Comparison of ENCODE assay signal across 8 cellular contexts in the genomic region with DNA sequence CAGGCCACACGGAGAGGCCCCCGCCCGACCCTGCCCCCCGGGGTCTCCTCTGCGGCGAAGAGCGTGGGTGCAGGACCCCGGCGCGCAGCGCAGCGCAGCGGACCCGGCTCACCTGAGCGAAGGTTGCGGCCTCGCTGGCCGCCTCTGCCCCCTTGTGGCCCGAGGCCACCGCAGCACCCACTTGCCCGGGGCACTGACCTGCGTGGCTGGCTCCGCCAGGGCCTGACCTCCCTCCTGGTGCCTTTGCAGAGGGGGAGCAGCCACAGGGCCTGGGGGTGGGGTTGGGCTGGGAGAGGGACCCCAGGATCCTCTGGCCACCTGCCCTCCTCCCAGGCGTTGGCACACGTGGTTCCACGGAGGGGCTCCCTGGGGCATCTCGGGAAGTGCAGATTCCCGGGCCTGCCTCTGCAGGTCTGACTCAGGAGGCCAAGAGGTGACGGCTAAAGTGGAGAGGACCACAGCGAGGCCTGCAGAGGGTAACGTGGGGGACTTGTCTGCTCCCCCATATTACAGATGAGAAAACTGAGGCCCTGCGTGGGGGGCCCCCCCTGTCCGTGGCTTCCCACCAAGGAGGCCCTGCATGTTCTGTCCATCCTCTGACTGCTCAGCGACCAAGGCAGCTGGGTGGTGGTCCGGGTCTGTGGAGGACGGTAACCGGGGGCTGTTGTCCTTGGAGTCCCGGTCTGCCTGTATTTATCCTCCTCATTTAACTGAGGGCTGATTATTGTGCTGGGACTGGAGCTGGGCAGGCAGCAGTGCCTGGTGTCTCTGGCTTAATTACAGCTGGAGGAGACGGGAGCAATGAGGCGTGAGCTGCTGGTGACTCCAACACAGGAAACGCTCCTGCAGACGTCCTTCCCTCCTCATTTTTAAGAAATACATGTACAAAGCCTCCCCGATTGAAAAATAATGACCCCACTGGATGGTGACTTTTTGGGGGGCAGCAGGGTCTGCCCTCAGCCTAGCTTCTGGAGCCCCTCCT.
DNase-seq lines count a peak whose midpoint lies in the region; ATAC-seq and TF ChIP-seq lines count a peak whose summit lies in the region.

No MANE protein-coding gene starts in this region.

- H3K27me3 Mint-ChIP-seq in CD8-positive, alpha-beta T cell (ENCODE audit: low read depth), result peaks cover 27% of the 10 kb centered on the region
- peaks cover 39% of the 10 kb centered on the region for H3K27me3 Mint-ChIP-seq in T-helper 17 cell
- peaks cover 33% of the 10 kb centered on the region for H3K27me3 Mint-ChIP-seq in type B pancreatic cell

- H3K9me3 Mint-ChIP-seq in CD8-positive, alpha-beta T cell, result no peaks in the 10 kb centered on the region
- H3K9me3 Mint-ChIP-seq in type B pancreatic cell, result no peaks in the 10 kb centered on the region

- peaks cover 8% of the 10 kb centered on the region for H3K27me3 ChIP-seq in CD8-positive, alpha-beta T cell (ENCODE audit: insufficient read depth, low read length)
- H3K27me3 ChIP-seq in lower lobe of right lung (ENCODE audit: low read depth), result peaks cover 25% of the 10 kb centered on the region

- H3K4me1 Mint-ChIP-seq in CD8-positive, alpha-beta T cell (ENCODE audit: low read depth), result peaks cover 3% of the 10 kb centered on the region
- H3K4me1 Mint-ChIP-seq in T-helper 17 cell (peaks cover 5% of the 10 kb centered on the region), type B pancreatic cell (ENCODE audit: unreplicated experiment) (peaks cover 5% of the 10 kb centered on the region)

- POLR2A ChIA-PET in CD8-positive, alpha-beta T cell (lab: Charles Lee), result no interaction called here

- no peaks in the 10 kb centered on the region for H3K36me3 Mint-ChIP-seq in CD8-positive, alpha-beta T cell
- H3K36me3 Mint-ChIP-seq in T-helper 17 cell (ENCODE audit: low read depth), result no peaks in the 10 kb centered on the region
- no peaks in the 10 kb centered on the region for H3K36me3 Mint-ChIP-seq in type B pancreatic cell

- intact Hi-C loops in CD8-positive, alpha-beta T cell (cut with DNase I, micrococcal nuclease), result loop anchor here (1.0 to 2.0 kb wide), 3 partner anchors 214 to 974 kb away; no protein-coding TSS in a partner anchor
- intact Hi-C loops in lower lobe of right lung (cut with DNase I), result no loop called here

- no peak overlapping the region for H3K27ac Mint-ChIP-seq in CD8-positive, alpha-beta T cell
- no peak overlapping the region for H3K27ac Mint-ChIP-seq in T-helper 17 cell
- no peak overlapping the region for H3K27ac Mint-ChIP-seq in type B pancreatic cell

- CTCF ChIA-PET in CD8-positive, alpha-beta T cell (lab: Charles Lee), result interaction anchor here (0.6 to 8.7 kb wide), 11 partner anchors 10 to 982 kb away, joined by 3 to 100 read pairs (median 4); no protein-coding TSS in a partner anchor

- H3K27ac ChIP-seq in CD8-positive, alpha-beta T cell (ENCODE audit: low read depth, low read length), result no peak overlapping the region
- no peak overlapping the region for H3K27ac ChIP-seq in lower lobe of right lung

- no peak overlapping the region for H3K4me3 ChIP-seq in CD8-positive, alpha-beta T cell (ENCODE audit: low read depth, low read length)
- H3K4me3 ChIP-seq in cardiac fibroblast (replicated peaks in 1 of 2; ENCODE audit: low read depth in 2 of 2, low read length in 2 of 2) (no peak overlapping the region), lower lobe of right lung (peak overlapping the region; percentile 28)

- H3K4me1 ChIP-seq in CD8-positive, alpha-beta T cell (ENCODE audit: insufficient read depth, low read length), result no peaks in the 10 kb centered on the region
- peaks cover 5% of the 10 kb centered on the region for H3K4me1 ChIP-seq in lower lobe of right lung

- peak; percentile 44 for TF ChIP-seq CTCF in CD8-positive, alpha-beta T cell (IDR thresholded peaks at IDR 0.05)
- TF ChIP-seq CTCF in cardiac fibroblast (IDR thresholded peaks at IDR 0.05; ENCODE audit: low read depth, low read length) (peak; percentile 55), lower lobe of right lung (IDR thresholded peaks at IDR 0.05) (peak; percentile 72), type B pancreatic cell (conservative IDR thresholded peaks at IDR 0.05) (peak; percentile 83)

- peak; percentile 65 for ATAC-seq in CD8-positive, alpha-beta T cell
- peak; percentile 61 for ATAC-seq in HG02981 (IDR thresholded peaks at IDR 0.05; ENCODE audit: unreplicated experiment)
- peak; percentile 74 for ATAC-seq in T-helper 17 cell
- peak; percentile 75 to 88 for ATAC-seq in lower lobe of right lung

- peak in 5 of 7 experiments; percentile 29 to 65 (median 41) for DNase-seq in CD8-positive, alpha-beta T cell
- DNase-seq in T-helper 17 cell, result peak; percentile 17 to 37 (median 35)
- no peak for DNase-seq in cardiac fibroblast (ENCODE audit: low read depth in 2 of 2)
- DNase-seq in lower lobe of right lung, result peak; percentile 62
- no peak for DNase-seq in type B pancreatic cell (ENCODE audit: extremely low spot score, unreplicated experiment)
- DNase-seq in DMS114 treated with DMSO at 0.1 percent for 48 hours (lab: John Stamatoyannopoulos, UW; ENCODE audit: unreplicated experiment), result no peak
- no peak for DNase-seq in mucosa of gallbladder (ENCODE audit: low spot score)

- no peak overlapping the region for H3K4me3 Mint-ChIP-seq in CD8-positive, alpha-beta T cell
- H3K4me3 Mint-ChIP-seq in T-helper 17 cell, result no peak overlapping the region
- no peak overlapping the region for H3K4me3 Mint-ChIP-seq in type B pancreatic cell

- no peaks in the 10 kb centered on the region for H3K9me3 ChIP-seq in CD8-positive, alpha-beta T cell (ENCODE audit: low read length)
- H3K9me3 ChIP-seq in T-helper 17 cell (ENCODE audit: control insufficient read depth, low read length, poor library complexity, severe bottlenecking) (no peaks in the 10 kb centered on the region), lower lobe of right lung (no peaks in the 10 kb centered on the region)

- no peaks in the 10 kb centered on the region for H3K36me3 ChIP-seq in CD8-positive, alpha-beta T cell (ENCODE audit: insufficient read depth, low read length)
- no peaks in the 10 kb centered on the region for H3K36me3 ChIP-seq in lower lobe of right lung

Comparison
In these comparisons a context has a peak if more than half of its experiments do, and no peak if none do; other contexts are left out.
1. DNase-seq: peak in CD8-positive, alpha-beta T cell (5 of 7), T-helper 17 cell (3 of 3) and lower lobe of right lung (single experiment); none in cardiac fibroblast (0 of 2), type B pancreatic cell (single experiment), DMS114 treated with DMSO at 0.1 percent for 48 hours (single experiment) and mucosa of gallbladder (single experiment).
2. Peak in every context shown above with its lines, with median percentiles within 50 percentile points of each other: ATAC-seq and CTCF ChIP-seq.